Comparison of ENCODE assay signal across 1 cellular context in genomic region chr5:171806976-171807823, GRCh38.
TF ChIP-seq lines count a peak whose summit lies in the region.

No MANE protein-coding gene starts in this region.

TF ChIP-seq in HepG2, 621 proteins besides CTCF, POLR2A, EP300 and RAD21 (continued from another document):
- TF ChIP-seq, protein P1, sequence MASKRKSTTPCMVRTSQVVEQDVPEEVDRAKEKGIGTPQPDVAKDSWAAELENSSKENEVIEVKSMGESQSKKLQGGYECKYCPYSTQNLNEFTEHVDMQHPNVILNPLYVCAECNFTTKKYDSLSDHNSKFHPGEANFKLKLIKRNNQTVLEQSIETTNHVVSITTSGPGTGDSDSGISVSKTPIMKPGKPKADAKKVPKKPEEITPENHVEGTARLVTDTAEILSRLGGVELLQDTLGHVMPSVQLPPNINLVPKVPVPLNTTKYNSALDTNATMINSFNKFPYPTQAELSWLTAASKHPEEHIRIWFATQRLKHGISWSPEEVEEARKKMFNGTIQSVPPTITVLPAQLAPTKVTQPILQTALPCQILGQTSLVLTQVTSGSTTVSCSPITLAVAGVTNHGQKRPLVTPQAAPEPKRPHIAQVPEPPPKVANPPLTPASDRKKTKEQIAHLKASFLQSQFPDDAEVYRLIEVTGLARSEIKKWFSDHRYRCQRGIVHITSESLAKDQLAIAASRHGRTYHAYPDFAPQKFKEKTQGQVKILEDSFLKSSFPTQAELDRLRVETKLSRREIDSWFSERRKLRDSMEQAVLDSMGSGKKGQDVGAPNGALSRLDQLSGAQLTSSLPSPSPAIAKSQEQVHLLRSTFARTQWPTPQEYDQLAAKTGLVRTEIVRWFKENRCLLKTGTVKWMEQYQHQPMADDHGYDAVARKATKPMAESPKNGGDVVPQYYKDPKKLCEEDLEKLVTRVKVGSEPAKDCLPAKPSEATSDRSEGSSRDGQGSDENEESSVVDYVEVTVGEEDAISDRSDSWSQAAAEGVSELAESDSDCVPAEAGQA (IDR thresholded peaks at IDR 0.05; ENCODE audit: low read depth): no peak
- TF ChIP-seq, protein P1 (CRISPR knock-in tag; IDR thresholded peaks at IDR 0.05; ENCODE audit: borderline replicate concordance): no peak
TF ChIP-seq in HepG2: peak in this region for 0.
